In the genomic region with DNA sequence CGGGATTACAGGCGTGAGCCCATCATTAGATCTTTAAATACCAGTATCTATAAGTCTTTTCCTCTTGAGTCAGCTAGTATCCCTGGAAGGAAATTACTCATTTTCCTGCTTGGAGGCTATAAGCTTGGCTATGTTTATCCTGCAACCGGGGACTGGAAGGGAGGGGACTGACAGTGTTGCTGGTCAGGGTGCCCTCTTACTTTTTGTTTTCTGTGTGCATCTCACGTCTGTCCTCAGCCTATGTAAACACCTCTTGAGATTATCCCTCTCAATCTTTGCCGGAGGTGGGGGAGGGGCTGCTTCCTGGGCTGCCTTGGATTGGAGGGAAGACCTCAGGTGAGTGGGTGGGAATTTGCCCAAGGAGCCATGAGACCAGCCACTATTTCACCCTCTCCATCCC, we compare ENCODE assay signal across 12 cellular contexts. TPM values are rescaled to one million over a fixed set of nuclear protein-coding genes. Genes with fewer than 3 reads are reported as not detected.
DNase-seq lines count a peak whose midpoint lies in the region; ATAC-seq, FAIRE-seq and TF ChIP-seq lines count a peak whose summit lies in the region.
"Had no signal": no experiment of that assay in that cellular context is flagged by ENCODE, and none has a peak within 500 bp of the region (broad histone marks: within the 10 kb centered on the region; RNA-seq: fewer than 3 reads in every experiment).

No MANE protein-coding gene starts in this region.

- H2AFZ ChIP-seq in keratinocyte (ENCODE audit: control insufficient read depth, low read length), result no peak overlapping the region

- no peaks in the 10 kb centered on the region for H3K9me3 ChIP-seq in right atrium auricular region
- H3K9me3 ChIP-seq in keratinocyte (ENCODE audit: control insufficient read depth, low read depth, low read length), result no peaks in the 10 kb centered on the region
- no peaks in the 10 kb centered on the region for H3K9me3 ChIP-seq in adrenal gland (replicated peaks in 1 of 3)

- H3K4me3 ChIP-seq in right atrium auricular region, result no peak overlapping the region
- no peak overlapping the region for H3K4me3 ChIP-seq in astrocyte of the spinal cord (ENCODE audit: low read depth, low read length)
- no peak overlapping the region for H3K4me3 ChIP-seq in keratinocyte (ENCODE audit: control insufficient read depth in 2 of 3, extremely low read depth in 1 of 3, insufficient read depth in 2 of 3, low read depth in 1 of 3, low read length in 3 of 3)
- no peak overlapping the region for H3K4me3 ChIP-seq in adrenal gland
- H3K4me3 ChIP-seq in coronary artery, result no peak overlapping the region

- H3K4me1 ChIP-seq in right atrium auricular region (peaks cover 0 to 47% of the 10 kb centered on the region in 2 donors), keratinocyte (ENCODE audit: control insufficient read depth, extremely low read depth, insufficient read depth, low read length) (peaks cover 23% of the 10 kb centered on the region), adrenal gland (replicated peaks in 1 of 2) (peaks cover 3 to 29% of the 10 kb centered on the region in 2 donors)

- ATAC-seq in Right ventricle myocardium superior (ENCODE audit: poor library complexity), result no peak

- FAIRE-seq in keratinocyte (lab: Jason Lieb, UNC), result peak; percentile 46
- FAIRE-seq: GM18507 had no signal

- intact Hi-C loops in Right ventricle myocardium superior (cut with DNase I), result no loop called here
- intact Hi-C loops in adrenal gland (cut with DNase I), result no loop called here

- DNase-seq in right atrium auricular region (ENCODE audit: low spot score) (no peak), Right ventricle myocardium superior (no peak), astrocyte of the spinal cord (ENCODE audit: low read depth, low spot score) (peak; percentile 50), keratinocyte (ENCODE audit: low read depth, low spot score) (no peak), adrenal gland (no peak), coronary artery (ENCODE audit: low spot score) (no peak), cortex of kidney (lab: John Stamatoyannopoulos, UW) (no peak)
- no peak for DNase-seq in activated CD4-positive, CD25-positive, alpha-beta regulatory T cell (lab: John Stamatoyannopoulos, UW)
- DNase-seq: activated T-cell treated with anti-CD3 and anti-CD28 coated beads, Interleukin-2, amount 50 U/mL, for 48 hours; NCI-H2081; stimulated activated CD4-positive, alpha-beta T cell treated with anti-CD3 and anti-CD28 coated beads, Interleukin-12 subunit alpha, Interleukin-12 subunit beta, amount 100 ng/mL, for 4 hours had no signal

- 64 to 86% (median 83%) methylated on average over 4 to 5 of the region's 5 CpGs for WGBS in adrenal gland, 4 donors

- no peaks in the 10 kb centered on the region for H3K9me1 ChIP-seq in keratinocyte (ENCODE audit: control insufficient read depth, extremely low read depth, insufficient read depth, low read length)

- H3K27ac ChIP-seq in right atrium auricular region (peak overlapping the region; percentile 38 to 57), keratinocyte (ENCODE audit: control insufficient read depth, insufficient read depth, low read length) (no peak overlapping the region), adrenal gland (no peak overlapping the region), coronary artery (peak overlapping the region in 1 of 2 donors; percentile 10)

- in situ Hi-C loops in astrocyte of the spinal cord (cut with HindIII; ENCODE audit: low sequenced_read_pairs), result no loop called here

- no peak overlapping the region for H3K9ac ChIP-seq in keratinocyte (ENCODE audit: control insufficient read depth, extremely low read depth, insufficient read depth, low read length)

- TF ChIP-seq CTCF in right atrium auricular region (IDR thresholded peaks at IDR 0.05), result no peak
- no peak for TF ChIP-seq CTCF in astrocyte of the spinal cord (IDR thresholded peaks at IDR 0.05; ENCODE audit: low read depth, low read length)
- no peak for TF ChIP-seq CTCF in keratinocyte (optimal IDR thresholded peaks at IDR 0.05 in 1 of 3, IDR thresholded peaks at IDR 0.05 in 1 of 3, conservative IDR thresholded peaks at IDR 0.05 in 1 of 3; ENCODE audit: extremely low read depth in 1 of 3, insufficient read depth in 2 of 3, low read length in 3 of 3)
- no peak for TF ChIP-seq CTCF in adrenal gland (IDR thresholded peaks at IDR 0.05)
- TF ChIP-seq CTCF in coronary artery (IDR thresholded peaks at IDR 0.05), result no peak

- H4K20me1 ChIP-seq in keratinocyte (ENCODE audit: control insufficient read depth, extremely low read depth, insufficient read depth, low read length), result peaks cover under 1% of the 10 kb centered on the region

- H3K36me3 ChIP-seq in right atrium auricular region (peaks cover 16% of the 10 kb centered on the region), keratinocyte (ENCODE audit: control insufficient read depth in 2 of 2, extremely low read depth in 1 of 2, insufficient read depth in 2 of 2, low read length in 2 of 2) (peaks cover 28 to 34% of the 10 kb centered on the region in 2 experiments), adrenal gland (replicated peaks in 1 of 2) (peaks cover 0 to 37% of the 10 kb centered on the region in 2 donors)

- no peaks in the 10 kb centered on the region for H3K27me3 ChIP-seq in right atrium auricular region
- no peaks in the 10 kb centered on the region for H3K27me3 ChIP-seq in keratinocyte (ENCODE audit: control insufficient read depth, extremely low read depth, insufficient read depth, low read length)
- H3K27me3 ChIP-seq in adrenal gland, result no peaks in the 10 kb centered on the region

- no peak overlapping the region for H3K4me2 ChIP-seq in keratinocyte (ENCODE audit: control insufficient read depth, extremely low read depth, insufficient read depth, low read depth, low read length)

- TF ChIP-seq POLR2A in adrenal gland (IDR thresholded peaks at IDR 0.05), result no peak

- dilution Hi-C loops in keratinocyte (cut with MboI; ENCODE audit: extremely low pct_ligation_motif_present, low sequenced_read_pairs), result no loop called here

- H3K79me2 ChIP-seq in keratinocyte (ENCODE audit: control insufficient read depth, insufficient read depth, low read length), result no peaks in the 10 kb centered on the region

RNA-seq across cellular contexts. Expression of gene HTT, which starts 37.0 kb away (rescaled TPM):
- total RNA-seq in right atrium auricular region, result 10 to 100 TPM; 18.1 to 30.5 TPM
- 23.9 TPM for total RNA-seq in Right ventricle myocardium superior
- 16.2 to 25.5 TPM (median 16.4 TPM) in 3 replicates for polyA plus RNA-seq in keratinocyte
- 12.8 TPM for polyA plus RNA-seq in keratinocyte (2011; ENCODE audit: low read depth)
- 12.6 and 25.9 TPM in 2 replicates for polyA plus RNA-seq in keratinocyte (2011; cell fraction: cytosol; rRNA removed)
- polyA plus RNA-seq in keratinocyte (2011; cell fraction: nucleus; rRNA removed), result 84.9 and 88.7 TPM in 2 replicates
- 16.1 and 26.7 TPM in 2 replicates for polyA plus RNA-seq in keratinocyte (2012; ENCODE audit: low replicate concordance)
- 97.9 to 218 TPM (median 114 TPM) in 3 replicates for polyA minus RNA-seq in keratinocyte
- 87.9 TPM for polyA minus RNA-seq in keratinocyte (2011; cell fraction: cytosol; rRNA and poly(A)+ RNA removed)
- 113 and 216 TPM in 2 replicates for polyA minus RNA-seq in keratinocyte (2011; cell fraction: nucleus; rRNA and poly(A)+ RNA removed)
- 10 to 100 TPM; 44.6 to 77.1 (median 55.2) TPM for total RNA-seq in adrenal gland
- polyA plus RNA-seq in adrenal gland, result 10 to 100 TPM; 16.1 to 34.0 (median 33.1) TPM

RNA-seq across cellular contexts. Expression of gene HTT-AS, which starts 37.1 kb away (rescaled TPM):
- total RNA-seq in right atrium auricular region (not detected), Right ventricle myocardium superior (not detected), adrenal gland (not detected)
- polyA plus RNA-seq in keratinocyte (not detected in 3 replicates), adrenal gland (not detected)
- not detected for polyA plus RNA-seq in keratinocyte (2011; ENCODE audit: low read depth)
- not detected in 2 replicates for polyA plus RNA-seq in keratinocyte (2011; cell fraction: cytosol; rRNA removed)
- not detected in 2 replicates for polyA plus RNA-seq in keratinocyte (2011; cell fraction: nucleus; rRNA removed)
- polyA plus RNA-seq in keratinocyte (2012; ENCODE audit: low replicate concordance), result not detected in 2 replicates
- polyA minus RNA-seq in keratinocyte, result not detected in 3 replicates
- not detected for polyA minus RNA-seq in keratinocyte (2011; cell fraction: cytosol; rRNA and poly(A)+ RNA removed)
- not detected in 2 replicates for polyA minus RNA-seq in keratinocyte (2011; cell fraction: nucleus; rRNA and poly(A)+ RNA removed)

Comparison
In these comparisons a context has a peak if more than half of its experiments do, and no peak if none do; other contexts are left out.
1. H3K27ac ChIP-seq: peak in right atrium auricular region (2 of 2); none in keratinocyte (single experiment) and adrenal gland (0 of 5).